ENCODE assay signal across 1 cellular context in the genomic region with DNA sequence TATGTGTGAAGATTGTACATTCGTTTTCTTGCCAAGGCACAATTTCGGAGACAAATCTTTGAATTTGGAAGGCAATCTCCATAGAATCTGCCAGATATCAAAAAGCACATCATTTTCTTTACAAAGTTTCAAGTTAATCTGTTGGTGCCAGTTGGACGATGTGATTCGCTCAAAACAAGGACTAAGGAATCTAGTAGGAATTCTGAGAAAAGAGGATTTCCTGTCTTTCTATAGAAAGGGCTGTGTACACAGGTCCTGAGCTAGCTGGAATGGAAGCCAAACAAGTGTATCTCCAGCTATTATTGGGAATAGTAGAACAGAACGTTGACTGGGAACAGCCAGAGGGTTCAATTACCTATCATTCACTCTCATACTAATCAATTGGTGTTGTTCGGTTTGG.
TF ChIP-seq lines count a peak whose summit lies in the region.

No MANE protein-coding gene starts in this region.

TF ChIP-seq in H1, 55 proteins besides CTCF, POLR2A, EP300 and RAD21:
- TF ChIP-seq TAF7 (optimal IDR thresholded peaks at IDR 0.05; ENCODE audit: borderline replicate concordance, low read depth, low read length) (no peak), CREB1 (IDR thresholded peaks at IDR 0.05) (no peak), RFX5 (IDR thresholded peaks at IDR 0.05; ENCODE audit: borderline replicate concordance, low read depth, low read length) (no peak), BRCA1 (IDR thresholded peaks at IDR 0.05; ENCODE audit: low read depth, low read length) (no peak)
